8 cellular contexts compared by ENCODE assay signal in the genomic region with DNA sequence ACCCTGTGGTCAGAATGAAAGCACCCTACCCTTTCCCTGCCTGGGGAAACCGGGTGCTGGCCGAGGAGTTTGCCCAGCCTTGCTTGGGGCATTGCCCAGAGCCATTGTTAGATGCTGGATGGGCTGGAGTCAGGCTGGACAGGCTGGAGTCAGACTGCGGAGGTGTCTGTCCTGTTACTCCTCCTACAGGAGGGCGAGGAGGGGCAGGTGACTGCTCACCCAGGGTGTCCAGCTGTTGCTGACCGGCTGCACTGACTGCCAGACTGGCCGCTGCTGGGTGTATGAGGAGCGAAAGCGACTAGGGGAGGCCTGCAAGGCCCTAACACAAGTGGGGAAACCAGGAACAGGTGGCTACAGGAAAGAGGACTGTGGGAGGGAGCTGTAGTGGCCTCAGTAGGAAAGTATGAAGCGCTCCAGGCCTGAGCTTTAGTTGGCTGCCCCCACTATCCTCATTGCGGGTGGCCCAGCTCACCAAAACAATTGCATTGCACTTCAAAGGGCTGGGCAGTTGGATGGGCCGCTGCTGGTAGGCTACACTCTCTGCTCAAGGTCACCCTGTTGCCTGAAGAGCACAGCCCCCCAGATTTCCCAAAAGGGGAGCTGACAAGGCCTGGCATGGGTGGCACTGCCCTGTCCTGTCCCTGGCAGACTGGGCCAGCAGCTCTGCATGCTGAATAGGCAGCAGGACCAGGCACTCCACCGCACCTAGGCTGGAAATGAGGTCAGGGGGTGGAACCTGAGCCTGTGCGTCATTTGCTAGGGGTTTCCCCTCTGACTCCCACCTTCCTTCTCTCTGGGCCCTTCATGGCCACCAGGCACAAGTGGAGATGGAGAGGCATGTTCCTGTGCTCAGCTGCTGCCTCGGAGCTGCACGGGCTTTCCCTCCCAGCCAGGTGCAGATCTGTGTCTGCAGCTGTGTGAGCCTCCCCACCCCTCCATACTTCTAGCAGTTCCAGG. TPM values are rescaled to one million over a fixed set of nuclear protein-coding genes. Genes with fewer than 3 reads are reported as not detected.
A peak's percentile ranks its signal among the peaks of the same experiment; 100 is the strongest.
DNase-seq lines count a peak whose midpoint lies in the region; ATAC-seq and TF ChIP-seq lines count a peak whose summit lies in the region.

No MANE protein-coding gene starts in this region.

- H3K9me3 ChIP-seq in CD8-positive, alpha-beta T cell (ENCODE audit: low read length): no peaks in the 10 kb centered on the region
- H3K9me3 ChIP-seq in upper lobe of right lung: no peaks in the 10 kb centered on the region

- H3K27ac Mint-ChIP-seq in CD8-positive, alpha-beta T cell: peak overlapping the region; percentile 69

- no peak overlapping the region for H3K4me3 Mint-ChIP-seq in CD8-positive, alpha-beta T cell

- no peaks in the 10 kb centered on the region for H3K27me3 Mint-ChIP-seq in CD8-positive, alpha-beta T cell (ENCODE audit: low read depth)

- intact Hi-C loops in CD8-positive, alpha-beta T cell (cut with DNase I, micrococcal nuclease): loop anchor here in 1 of 2 experiments (2.0 kb wide), 1 partner anchor 23 kb away; no protein-coding TSS in a partner anchor
- intact Hi-C loops in upper lobe of right lung (cut with DNase I): no loop called here

- POLR2A ChIA-PET in CD8-positive, alpha-beta T cell (lab: Charles Lee): interaction anchor here (1.0 to 1.9 kb wide), 5 partner anchors 11 to 99 kb away, joined by 4 to 6 read pairs (median 4); partner anchors contain the start of gene ZNRF1

- peaks cover 29% of the 10 kb centered on the region for H3K4me1 ChIP-seq in CD8-positive, alpha-beta T cell (ENCODE audit: insufficient read depth, low read length)
- H3K4me1 ChIP-seq in upper lobe of right lung: peaks cover 36% of the 10 kb centered on the region

- CTCF ChIA-PET in CD8-positive, alpha-beta T cell (lab: Charles Lee): interaction anchor here (1.3 to 6.1 kb wide), 4 partner anchors 13 to 113 kb away, joined by 4 to 46 read pairs (median 6); partner anchors contain the start of genes WDR59 and ZNRF1

- no peaks in the 10 kb centered on the region for H3K36me3 ChIP-seq in CD8-positive, alpha-beta T cell (ENCODE audit: insufficient read depth, low read length)
- peaks cover 7% of the 10 kb centered on the region for H3K36me3 ChIP-seq in upper lobe of right lung

- no peaks in the 10 kb centered on the region for H3K36me3 Mint-ChIP-seq in CD8-positive, alpha-beta T cell

- H3K4me3 ChIP-seq in CD8-positive, alpha-beta T cell (ENCODE audit: low read depth, low read length): no peak overlapping the region
- no peak overlapping the region for H3K4me3 ChIP-seq in upper lobe of right lung

- no peak for TF ChIP-seq CTCF in CD8-positive, alpha-beta T cell (IDR thresholded peaks at IDR 0.05)
- no peak for TF ChIP-seq CTCF in upper lobe of right lung (IDR thresholded peaks at IDR 0.05)

- no peak overlapping the region for H3K27ac ChIP-seq in CD8-positive, alpha-beta T cell (ENCODE audit: low read depth, low read length)
- H3K27ac ChIP-seq in upper lobe of right lung: peak overlapping the region; percentile 73

- ATAC-seq in CD8-positive, alpha-beta T cell: peak; percentile 95
- ATAC-seq in HG03103 (IDR thresholded peaks at IDR 0.05; ENCODE audit: low read depth, unreplicated experiment) (peak; percentile 56), upper lobe of right lung (peak; percentile 54), GM21526 (IDR thresholded peaks at IDR 0.05; ENCODE audit: low FRiP score, unreplicated experiment) (no peak)

- H3K9me3 Mint-ChIP-seq in CD8-positive, alpha-beta T cell: no peaks in the 10 kb centered on the region

- DNase-seq in CD8-positive, alpha-beta T cell: peak; percentile 25 to 81 (median 64)
- peak; percentile 65 for DNase-seq in activated T-cell treated with anti-CD3 and anti-CD28 coated beads for 24 hours (ENCODE audit: low read depth)
- DNase-seq in myocyte (ENCODE audit: low read depth): peak; percentile 69
- peak; percentile 70 for DNase-seq in upper lobe of right lung
- DNase-seq in UCSD-AML1 (lab: John Stamatoyannopoulos, UW; ENCODE audit: unreplicated experiment): no peak
- DNase-seq in SW480 (ENCODE audit: low spot score): no peak

- H3K4me1 Mint-ChIP-seq in CD8-positive, alpha-beta T cell (ENCODE audit: low read depth): peaks cover 39% of the 10 kb centered on the region

- H3K27me3 ChIP-seq in CD8-positive, alpha-beta T cell (ENCODE audit: insufficient read depth, low read length): no peaks in the 10 kb centered on the region
- no peaks in the 10 kb centered on the region for H3K27me3 ChIP-seq in upper lobe of right lung

RNA-seq across cellular contexts. Expression of gene LDHD, which starts 18.4 kb away (rescaled TPM):
- total RNA-seq in CD8-positive, alpha-beta T cell: not detected
- 1.7 and 3.5 TPM in 2 replicates for total RNA-seq in myocyte
- polyA plus RNA-seq in myocyte (2012): 1.3 TPM
- total RNA-seq in upper lobe of right lung: 10.7 TPM

RNA-seq across cellular contexts. Expression of gene ZFP1, which starts 50.1 kb away (rescaled TPM):
- 10 to 100 TPM; 11.9 to 12.9 TPM for total RNA-seq in CD8-positive, alpha-beta T cell
- 11.1 and 12.0 TPM in 2 replicates for total RNA-seq in myocyte
- 6.3 TPM for polyA plus RNA-seq in myocyte (2012)
- 9.8 TPM for total RNA-seq in upper lobe of right lung

Comparison
In these comparisons a context has a peak if more than half of its experiments do, and no peak if none do; other contexts are left out.
1. DNase-seq: peak in CD8-positive, alpha-beta T cell (7 of 7), activated T-cell treated with anti-CD3 and anti-CD28 coated beads for 24 hours (single experiment), myocyte (single experiment) and upper lobe of right lung (single experiment); none in UCSD-AML1 (single experiment) and SW480 (single experiment).